Comparison of ENCODE assay signal across 18 cellular contexts in the genomic region with DNA sequence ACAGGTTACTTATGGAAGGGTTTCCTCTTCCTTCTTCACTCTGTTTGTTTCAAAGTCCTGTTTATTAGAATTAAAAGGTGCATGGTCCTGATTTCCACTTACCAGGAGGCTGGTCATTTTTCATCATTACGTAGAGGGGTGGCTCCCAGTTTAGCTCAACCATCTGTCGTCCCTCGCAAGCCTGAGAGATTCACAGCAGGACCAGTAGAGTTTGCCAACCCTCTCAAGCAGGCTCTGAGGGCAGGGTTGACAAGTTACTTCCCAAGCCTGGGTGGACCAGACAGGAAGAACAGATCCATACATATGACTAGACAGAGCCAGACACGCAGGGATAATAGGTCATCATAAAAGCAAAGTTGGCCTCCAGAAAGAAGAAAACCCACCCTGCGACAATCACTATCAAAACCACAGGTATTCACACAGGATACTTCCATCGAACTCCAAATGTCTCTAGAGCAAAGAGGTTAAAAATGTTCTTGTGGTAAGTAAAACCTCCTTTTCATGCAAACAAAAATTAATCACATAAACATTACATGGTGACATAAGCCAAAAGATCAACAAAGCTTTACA.
"Had no signal": no experiment of that assay in that cellular context is flagged by ENCODE, and none has a peak within 500 bp of the region (broad histone marks: within the 10 kb centered on the region; RNA-seq: fewer than 3 reads in every experiment).

No MANE protein-coding gene starts in this region.

- H3K36me3 ChIP-seq: right lobe of liver, spleen, tibial nerve had no signal

- H3K36me3 Mint-ChIP-seq: natural killer cell treated with Interleukin-12 subunit alpha and Interleukin-12 subunit beta and Interleukin-15 and Interleukin-18, amount 100 ng/mL, for 72 hours; stimulated activated naive B cell treated with anti-CD40 and anti-IgM and Interleukin-4, amounts not matched to agents 10 μg/mL and 1 μg/mL and 100 μg/mL, for 72 hours had no signal

- H3K27ac Mint-ChIP-seq: activated naive CD4-positive, alpha-beta T cell treated with anti-CD3 and anti-CD28 coated beads for 36 hours; activated T-helper 17 cell treated with anti-CD3 and anti-CD28 coated beads, Interleukin-2, amount 50 U/mL, for 72 hours; dendritic cell treated with granulocyte-macrophage colony-stimulating factor and Interleukin-4, amounts not matched to agents 40 ng/mL and 50 ng/mL, for 4 days; effector memory CD8-positive, alpha-beta T cell; natural killer cell treated with Interleukin-12 subunit alpha and Interleukin-12 subunit beta and Interleukin-15 and Interleukin-18, amount 100 ng/mL, for 72 hours; stimulated activated naive B cell treated with anti-CD40 and anti-IgM and Interleukin-4, amounts not matched to agents 10 μg/mL and 1 μg/mL and 100 μg/mL, for 72 hours; T-helper 17 cell had no signal

- H3K4me3 ChIP-seq: psoas muscle, right lobe of liver, spleen, tibial nerve had no signal

- ATAC-seq: activated T-helper 17 cell treated with anti-CD3 and anti-CD28 coated beads, Interleukin-2, amount 50 U/mL, for 72 hours; effector memory CD8-positive, alpha-beta T cell; left lobe of liver; natural killer cell treated with Interleukin-12 subunit alpha and Interleukin-12 subunit beta and Interleukin-15 and Interleukin-18, amount 100 ng/mL, for 72 hours; psoas muscle; right lobe of liver; stimulated activated naive B cell treated with anti-CD40 and anti-IgM and Interleukin-4, amounts not matched to agents 10 μg/mL and 1 μg/mL and 100 μg/mL, for 72 hours; T-helper 17 cell had no signal

- H3K4me1 Mint-ChIP-seq: activated T-helper 17 cell treated with anti-CD3 and anti-CD28 coated beads, Interleukin-2, amount 50 U/mL, for 72 hours; stimulated activated naive B cell treated with anti-CD40 and anti-IgM and Interleukin-4, amounts not matched to agents 10 μg/mL and 1 μg/mL and 100 μg/mL, for 72 hours; T-helper 17 cell had no signal

- H3K4me3 Mint-ChIP-seq: activated naive CD4-positive, alpha-beta T cell treated with anti-CD3 and anti-CD28 coated beads for 36 hours; activated T-helper 17 cell treated with anti-CD3 and anti-CD28 coated beads, Interleukin-2, amount 50 U/mL, for 72 hours; dendritic cell treated with granulocyte-macrophage colony-stimulating factor and Interleukin-4, amounts not matched to agents 40 ng/mL and 50 ng/mL, for 4 days; effector memory CD8-positive, alpha-beta T cell; natural killer cell treated with Interleukin-12 subunit alpha and Interleukin-12 subunit beta and Interleukin-15 and Interleukin-18, amount 100 ng/mL, for 72 hours; stimulated activated naive B cell treated with anti-CD40 and anti-IgM and Interleukin-4, amounts not matched to agents 10 μg/mL and 1 μg/mL and 100 μg/mL, for 72 hours; T-helper 17 cell had no signal

- H3K27me3 Mint-ChIP-seq: activated T-helper 17 cell treated with anti-CD3 and anti-CD28 coated beads, Interleukin-2, amount 50 U/mL, for 72 hours; dendritic cell treated with granulocyte-macrophage colony-stimulating factor and Interleukin-4, amounts not matched to agents 40 ng/mL and 50 ng/mL, for 4 days; effector memory CD8-positive, alpha-beta T cell; natural killer cell treated with Interleukin-12 subunit alpha and Interleukin-12 subunit beta and Interleukin-15 and Interleukin-18, amount 100 ng/mL, for 72 hours; stimulated activated naive B cell treated with anti-CD40 and anti-IgM and Interleukin-4, amounts not matched to agents 10 μg/mL and 1 μg/mL and 100 μg/mL, for 72 hours; T-helper 17 cell had no signal

- H3K4me1 ChIP-seq: psoas muscle, right lobe of liver, spleen, tibial nerve had no signal

- H3K27ac ChIP-seq: psoas muscle, right lobe of liver, spleen, tibial nerve had no signal

- DNase-seq: activated CD4-positive, alpha-beta T cell treated with anti-CD3 and anti-CD28 coated beads, Interleukin-2, amount 50 U/mL, for 1 hour; activated naive CD4-positive, alpha-beta T cell treated with anti-CD3 and anti-CD28 coated beads for 36 hours; activated T-cell treated with anti-CD3 and anti-CD28 coated beads for 4 hours; central memory CD4-positive, alpha-beta T cell; effector memory CD8-positive, alpha-beta T cell; erythroblast; mammary epithelial cell; psoas muscle; right lobe of liver; spleen; stimulated activated CD4-positive, alpha-beta T cell treated with anti-CD3 and anti-CD28 coated beads, Interleukin-1b, Interleukin-23, amount 100 ng/mL, for 48 hours; stimulated activated naive B cell treated with anti-CD40 and anti-IgM and Interleukin-4, amounts not matched to agents 10 μg/mL and 1 μg/mL and 100 μg/mL, for 72 hours; T-helper 17 cell had no signal

- H3K9me3 ChIP-seq: psoas muscle, right lobe of liver, tibial nerve had no signal

- H3K27me3 ChIP-seq: right lobe of liver, spleen, tibial nerve had no signal
